19 cellular contexts compared by ENCODE assay signal in genomic region chr12:45310627-45310968, GRCh38.
DNase-seq lines count a peak whose midpoint lies in the region; ATAC-seq and TF ChIP-seq lines count a peak whose summit lies in the region.
"Had no signal": no experiment of that assay in that cellular context is flagged by ENCODE, and none has a peak within 500 bp of the region (broad histone marks: within the 10 kb centered on the region; RNA-seq: fewer than 3 reads in every experiment).

No MANE protein-coding gene starts in this region.

- TF ChIP-seq RAD21 in SK-N-SH (IDR thresholded peaks at IDR 0.05; ENCODE audit: low read length) = no peak

- TF ChIP-seq POLR2A in tibial nerve (IDR thresholded peaks at IDR 0.05) = no peak

- CTCF ChIA-PET in SK-N-SH (lab: Yijun Ruan, JAX) = interaction anchor here (1.4 to 2.9 kb wide), 3 partner anchors 10 to 78 kb away, joined by 3 to 8 read pairs (median 4); no protein-coding TSS in a partner anchor

- peaks cover 8 to 12% of the 10 kb centered on the region in 2 experiments for H3K36me3 ChIP-seq in SK-N-SH (replicated peaks in 1 of 2; ENCODE audit: control insufficient read depth in 1 of 2, insufficient read depth in 2 of 2, low read length in 1 of 2)
- H3K36me3 ChIP-seq in fibroblast of lung (ENCODE audit: control insufficient read depth, insufficient read depth, low read length) = no peaks in the 10 kb centered on the region
- H3K36me3 ChIP-seq in osteoblast (ENCODE audit: insufficient read depth, low read length) = peaks cover 3% of the 10 kb centered on the region
- peaks cover 0 to 13% (median 0%) of the 10 kb centered on the region in 3 donors for H3K36me3 ChIP-seq in tibial nerve

- H3K4me3 ChIP-seq in SK-N-SH (ENCODE audit: low read depth in 2 of 2, low read length in 1 of 2) (no peak overlapping the region), fibroblast of lung (replicated peaks in 1 of 4; ENCODE audit: control extremely low read depth in 1 of 4, insufficient read depth in 1 of 4, low read depth in 3 of 4, low read length in 4 of 4) (no peak overlapping the region), osteoblast (ENCODE audit: insufficient read depth, low read length) (no peak overlapping the region), tibial nerve (no peak overlapping the region)
- H3K4me3 ChIP-seq: BLaER1, SJSA1 had no signal

- in situ Hi-C loops in GM13977 (cut with MboI; ENCODE audit: low pct_unique_long_range_greater_than_20kb, low sequenced_read_pairs, unreplicated experiment) = no loop called here

- H3K4me2 ChIP-seq in SK-N-SH (peak overlapping the region; percentile 34; the same call in 1 of the 2 replicates), fibroblast of lung (ENCODE audit: extremely low read depth, insufficient read depth, low read length) (peak overlapping the region; percentile 19), osteoblast (ENCODE audit: insufficient read depth, low read length) (no peak overlapping the region)
- H3K4me2 ChIP-seq: BLaER1, KMS-11 had no signal

- peaks cover 20% of the 10 kb centered on the region for H3F3A ChIP-seq in SK-N-SH (replicated peaks; ENCODE audit: insufficient read depth)

- H3K9me3 ChIP-seq in SK-N-SH = no peaks in the 10 kb centered on the region
- no peaks in the 10 kb centered on the region for H3K9me3 ChIP-seq in fibroblast of lung (ENCODE audit: control insufficient read depth, insufficient read depth, low read depth, low read length)
- H3K9me3 ChIP-seq in osteoblast (ENCODE audit: low read depth, low read length) = no peaks in the 10 kb centered on the region
- no peaks in the 10 kb centered on the region for H3K9me3 ChIP-seq in tibial nerve
- H3K9me3 ChIP-seq: SJSA1 had no signal

- H3K4me1 ChIP-seq in SK-N-SH (ENCODE audit: control insufficient read depth in 1 of 2, insufficient read depth in 2 of 2, low read depth in 1 of 2, low read length in 1 of 2) (peaks cover 7 to 26% of the 10 kb centered on the region in 2 experiments; a peak in 3 of 4 replicates), fibroblast of lung (ENCODE audit: control insufficient read depth, extremely low read depth, insufficient read depth, low read length) (peaks cover 10% of the 10 kb centered on the region), osteoblast (ENCODE audit: insufficient read depth, low read length) (peaks cover 15% of the 10 kb centered on the region), tibial nerve (peaks cover 0 to 34% (median 9%) of the 10 kb centered on the region in 4 donors)
- H3K4me1 ChIP-seq: BLaER1, SJSA1 had no signal

- no peaks in the 10 kb centered on the region for H3K9me2 ChIP-seq in SK-N-SH

- POLR2A ChIA-PET in SK-N-SH (lab: Yijun Ruan, JAX) = no interaction called here

- no peak for DNase-seq in SK-N-SH
- no peak for DNase-seq in fibroblast of lung (ENCODE audit: low read depth in 2 of 2)
- no peak for DNase-seq in osteoblast (ENCODE audit: insufficient read length, low spot score, missing footprints)
- DNase-seq in tibial nerve (ENCODE audit: low spot score in 2 of 2) = no peak
- no peak for DNase-seq in GM13977 (ENCODE audit: low spot score)
- no peak for DNase-seq in DMS153 treated with DMSO at 0.1 percent for 48 hours (lab: John Stamatoyannopoulos, UW; ENCODE audit: unreplicated experiment)
- DNase-seq in left lobe of liver (ENCODE audit: low spot score) = no peak
- DNase-seq: activated CD4-positive, alpha-beta T cell treated with anti-CD3 and anti-CD28 coated beads for 1 hour; activated T-cell treated with anti-CD3 and anti-CD28 coated beads, Interleukin-2, amount 50 U/mL, for 1 hour; cortex of kidney; left colon; midbrain; natural killer cell; NCI-H510A; NK-92 treated with Interleukin-12 subunit alpha and Interleukin-12 subunit beta, amount 100 ng/mL, for 24 hours had no signal

- no peak for TF ChIP-seq EP300 in SK-N-SH (IDR thresholded peaks at IDR 0.05; ENCODE audit: borderline replicate concordance in 1 of 2, low read depth in 1 of 2, low read length in 1 of 2)
- no peak for TF ChIP-seq EP300 in tibial nerve (IDR thresholded peaks at IDR 0.05)

- H3K79me2 ChIP-seq in SK-N-SH (ENCODE audit: insufficient read depth) (peaks cover 25% of the 10 kb centered on the region), fibroblast of lung (ENCODE audit: control insufficient read depth, insufficient read depth, low read length) (peaks cover 2% of the 10 kb centered on the region), osteoblast (ENCODE audit: insufficient read depth, low read length) (peaks cover 19% of the 10 kb centered on the region)

- H3K27me3 ChIP-seq in SK-N-SH (ENCODE audit: insufficient read depth) = no peaks in the 10 kb centered on the region
- H3K27me3 ChIP-seq in fibroblast of lung (ENCODE audit: control insufficient read depth, insufficient read depth, low read length) = no peaks in the 10 kb centered on the region
- H3K27me3 ChIP-seq in osteoblast (ENCODE audit: insufficient read depth, low read length) = no peaks in the 10 kb centered on the region
- no peaks in the 10 kb centered on the region for H3K27me3 ChIP-seq in tibial nerve
- H3K27me3 ChIP-seq: BLaER1, SJSA1 had no signal

- WGBS in SK-N-SH (ENCODE audit: low lambda C conversion rate) = 81% methylated on average over 1 of the region's 1 CpG
- 78 to 84% methylated on average over 1 of the region's 1 CpG for WGBS in tibial nerve, 2 donors

- peak overlapping the region; percentile 88 to 89; a peak in 3 of 4 replicates for H3K27ac ChIP-seq in SK-N-SH (ENCODE audit: low read depth in 2 of 2, low read length in 1 of 2)
- no peak overlapping the region for H3K27ac ChIP-seq in fibroblast of lung (ENCODE audit: insufficient read depth, low read length)
- peak overlapping the region; percentile 47 for H3K27ac ChIP-seq in osteoblast (ENCODE audit: low read depth, low read length)
- H3K27ac ChIP-seq in tibial nerve = peak overlapping the region in 3 of 4 donors; percentile 10 to 74 (median 57)
- H3K27ac ChIP-seq: BLaER1, KMS-11, SJSA1 had no signal

- H2AFZ ChIP-seq in SK-N-SH (ENCODE audit: low read depth) = no peak overlapping the region
- no peak overlapping the region for H2AFZ ChIP-seq in fibroblast of lung (ENCODE audit: low read length)
- no peak overlapping the region for H2AFZ ChIP-seq in osteoblast (ENCODE audit: low read length)

- no peak overlapping the region for H3K9ac ChIP-seq in SK-N-SH
- no peak overlapping the region for H3K9ac ChIP-seq in fibroblast of lung (ENCODE audit: insufficient read depth, low read length)
- H3K9ac ChIP-seq: BLaER1, KMS-11 had no signal

- no peaks in the 10 kb centered on the region for H4K20me1 ChIP-seq in SK-N-SH (ENCODE audit: insufficient read depth)
- no peaks in the 10 kb centered on the region for H4K20me1 ChIP-seq in fibroblast of lung (ENCODE audit: control insufficient read depth, extremely low read depth, insufficient read depth, low read length)
- no peaks in the 10 kb centered on the region for H4K20me1 ChIP-seq in osteoblast (ENCODE audit: insufficient read depth, low read length)
- H4K20me1 ChIP-seq: BLaER1 had no signal

- no peak for ATAC-seq in HG03196 (IDR thresholded peaks at IDR 0.05; ENCODE audit: unreplicated experiment)
- ATAC-seq in left lobe of liver = no peak
- ATAC-seq: left colon, natural killer cell had no signal

- no peak for TF ChIP-seq CTCF in SK-N-SH (IDR thresholded peaks at IDR 0.05)
- TF ChIP-seq CTCF in fibroblast of lung (conservative IDR thresholded peaks at IDR 0.05 in 1 of 2, IDR thresholded peaks at IDR 0.05 in 1 of 2; ENCODE audit: low read depth in 1 of 2, low read length in 2 of 2) = no peak
- no peak for TF ChIP-seq CTCF in osteoblast (IDR thresholded peaks at IDR 0.05; ENCODE audit: extremely low read depth, low read depth, low read length)
- no peak for TF ChIP-seq CTCF in tibial nerve (IDR thresholded peaks at IDR 0.05)
- no peak for TF ChIP-seq CTCF in GM13977 (IDR thresholded peaks at IDR 0.05; ENCODE audit: extremely low read depth, insufficient read depth, missing control alignments)

TF ChIP-seq in SK-N-SH, 30 proteins besides CTCF, POLR2A, EP300 and RAD21:
- TF ChIP-seq SIN3A (IDR thresholded peaks at IDR 0.05; ENCODE audit: borderline replicate concordance, low read depth, low read length) = no peak
